ENCODE assay signal across 8 cellular contexts in the genomic region with DNA sequence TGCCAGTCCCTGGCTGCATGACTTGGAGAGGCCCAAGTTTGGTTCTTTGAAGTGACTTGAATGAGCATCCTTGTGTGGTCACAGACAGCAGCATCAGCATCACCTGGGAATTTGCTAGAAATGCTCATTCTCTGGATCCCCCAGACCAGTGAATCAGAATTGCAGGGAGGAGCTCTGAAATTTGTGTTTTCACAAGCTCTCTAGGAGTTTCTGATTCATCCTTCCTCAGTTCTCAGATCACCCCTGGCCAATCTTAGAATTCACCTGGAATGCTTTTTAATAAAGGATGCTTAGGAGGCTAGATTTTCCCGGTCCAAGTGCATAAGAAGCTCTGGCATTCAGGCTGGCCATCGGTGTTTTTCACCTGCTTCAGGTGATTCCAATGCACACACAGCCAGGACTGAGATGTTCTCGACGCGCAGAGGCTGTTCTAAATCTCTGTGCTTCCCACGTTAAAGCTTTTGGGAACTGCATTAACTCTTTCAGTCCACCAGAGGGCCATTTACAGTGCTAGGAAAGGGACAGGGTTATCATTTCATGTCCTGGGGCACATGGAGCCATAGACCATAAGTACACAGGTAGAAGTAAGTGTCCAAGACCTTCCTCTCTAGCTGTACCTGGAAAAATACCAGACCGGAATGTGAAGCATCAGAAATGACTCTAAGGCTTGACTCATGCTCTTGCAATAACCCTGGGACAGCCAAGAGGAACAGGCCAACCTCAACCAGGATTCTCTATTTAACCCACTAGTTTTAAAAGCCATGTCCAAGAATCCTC.
A peak's percentile ranks its signal among the peaks of the same experiment; 100 is the strongest.
DNase-seq lines count a peak whose midpoint lies in the region; ATAC-seq, FAIRE-seq and TF ChIP-seq lines count a peak whose summit lies in the region.

No MANE protein-coding gene starts in this region.

- peak; percentile 61 for ATAC-seq in mucosa of descending colon
- ATAC-seq in stimulated activated memory B cell treated with anti-CD40 and anti-IgM and Interleukin-4, amounts not matched to agents 10 μg/mL and 1 μg/mL and 100 μg/mL, for 72 hours: no peak
- no peak for ATAC-seq in HG03196 (IDR thresholded peaks at IDR 0.05; ENCODE audit: unreplicated experiment)

- intact Hi-C loops in mucosa of descending colon (cut with DNase I, micrococcal nuclease): no loop called here

- H4K20me1 ChIP-seq in astrocyte (ENCODE audit: insufficient read depth, low read length): no peaks in the 10 kb centered on the region

- peaks cover 4% of the 10 kb centered on the region for H3K27me3 ChIP-seq in astrocyte (ENCODE audit: insufficient read depth, low read length)

- H3K4me1 ChIP-seq in astrocyte (ENCODE audit: insufficient read depth, low read length) (peaks cover 10% of the 10 kb centered on the region), mucosa of descending colon (ENCODE audit: low read depth) (no peaks in the 10 kb centered on the region)

- no peak overlapping the region for H2AFZ ChIP-seq in astrocyte (ENCODE audit: low read depth, low read length)

- H3K9me3 Mint-ChIP-seq in astrocyte (ENCODE audit: unreplicated experiment): no peaks in the 10 kb centered on the region
- H3K9me3 Mint-ChIP-seq in stimulated activated memory B cell treated with anti-CD40 and anti-IgM and Interleukin-4, amounts not matched to agents 10 μg/mL and 1 μg/mL and 100 μg/mL, for 72 hours: no peaks in the 10 kb centered on the region

- no peak overlapping the region for H3K27ac Mint-ChIP-seq in astrocyte (ENCODE audit: unreplicated experiment)
- H3K27ac Mint-ChIP-seq in stimulated activated memory B cell treated with anti-CD40 and anti-IgM and Interleukin-4, amounts not matched to agents 10 μg/mL and 1 μg/mL and 100 μg/mL, for 72 hours: no peak overlapping the region

- H3K36me3 ChIP-seq in astrocyte (ENCODE audit: insufficient read depth, low read length) (no peaks in the 10 kb centered on the region), mucosa of descending colon (ENCODE audit: low read depth) (no peaks in the 10 kb centered on the region)

- DNase-seq in SIG-M5 treated with dmso at 0.1 percent for 504 hours (lab: John Stamatoyannopoulos, UW; ENCODE audit: unreplicated experiment): peak; percentile 6
- DNase-seq in SIG-M5 (lab: John Stamatoyannopoulos, UW): no peak
- DNase-seq in LNCaP clone FGC (ENCODE audit: low read depth): peak; percentile 3
- peak; percentile 43 for DNase-seq in astrocyte (ENCODE audit: low read depth)
- DNase-seq in mucosa of descending colon: peak in 1 of 3 donors; percentile 6
- no peak for DNase-seq in midbrain (lab: John Stamatoyannopoulos, UW)

- H3K27me3 Mint-ChIP-seq in astrocyte (ENCODE audit: low read depth, unreplicated experiment): peaks cover 12% of the 10 kb centered on the region
- H3K27me3 Mint-ChIP-seq in stimulated activated memory B cell treated with anti-CD40 and anti-IgM and Interleukin-4, amounts not matched to agents 10 μg/mL and 1 μg/mL and 100 μg/mL, for 72 hours: peaks cover 53% of the 10 kb centered on the region

- no peak for FAIRE-seq in astrocyte (lab: Jason Lieb, UNC)

- no peaks in the 10 kb centered on the region for H3K79me2 ChIP-seq in astrocyte (ENCODE audit: insufficient read depth, low read length)

- TF ChIP-seq CTCF in LNCaP clone FGC (IDR thresholded peaks at IDR 0.05; ENCODE audit: control insufficient read depth, extremely low read depth, insufficient read depth) (peak; percentile 62), astrocyte (IDR thresholded peaks at IDR 0.05; ENCODE audit: insufficient read depth, low read depth, low read length) (peak; percentile 64), mucosa of descending colon (IDR thresholded peaks at IDR 0.05) (peak; percentile 27)

- no peak overlapping the region for H3K4me3 ChIP-seq in LNCaP clone FGC (ENCODE audit: low read depth, low read length)
- no peak overlapping the region for H3K4me3 ChIP-seq in astrocyte (ENCODE audit: insufficient read depth, low read depth, low read length)
- no peak overlapping the region for H3K4me3 ChIP-seq in mucosa of descending colon

- peak overlapping the region; percentile 9 for H3K4me2 ChIP-seq in astrocyte (ENCODE audit: low read length)

- no peak overlapping the region for H3K4me3 Mint-ChIP-seq in astrocyte (ENCODE audit: unreplicated experiment)
- H3K4me3 Mint-ChIP-seq in stimulated activated memory B cell treated with anti-CD40 and anti-IgM and Interleukin-4, amounts not matched to agents 10 μg/mL and 1 μg/mL and 100 μg/mL, for 72 hours: no peak overlapping the region

- peaks cover 9% of the 10 kb centered on the region for H3K4me1 Mint-ChIP-seq in astrocyte (ENCODE audit: low read depth, unreplicated experiment)
- peaks cover 6% of the 10 kb centered on the region for H3K4me1 Mint-ChIP-seq in stimulated activated memory B cell treated with anti-CD40 and anti-IgM and Interleukin-4, amounts not matched to agents 10 μg/mL and 1 μg/mL and 100 μg/mL, for 72 hours

- H3K9me3 ChIP-seq in astrocyte (ENCODE audit: insufficient read depth, low read depth, low read length) (no peaks in the 10 kb centered on the region), mucosa of descending colon (no peaks in the 10 kb centered on the region)

- H3K27ac ChIP-seq in astrocyte (ENCODE audit: low read depth, low read length): no peak overlapping the region

- H3K9ac ChIP-seq in astrocyte (ENCODE audit: low read length): no peak overlapping the region

- H3K36me3 Mint-ChIP-seq in astrocyte (ENCODE audit: low read depth, unreplicated experiment): no peaks in the 10 kb centered on the region
- no peaks in the 10 kb centered on the region for H3K36me3 Mint-ChIP-seq in stimulated activated memory B cell treated with anti-CD40 and anti-IgM and Interleukin-4, amounts not matched to agents 10 μg/mL and 1 μg/mL and 100 μg/mL, for 72 hours

Comparison
In these comparisons a context has a peak if more than half of its experiments do, and no peak if none do; other contexts are left out.
1. DNase-seq: peak in SIG-M5 treated with dmso at 0.1 percent for 504 hours (single experiment), LNCaP clone FGC (single experiment) and astrocyte (single experiment); none in SIG-M5 (single experiment) and midbrain (single experiment).
2. Peak in every context shown above with its lines, with median percentiles within 50 percentile points of each other: CTCF ChIP-seq.